ENCODE assay signal across 19 cellular contexts in genomic region chr9:75715360-75715759, GRCh38.
DNase-seq lines count a peak whose midpoint lies in the region; ATAC-seq and TF ChIP-seq lines count a peak whose summit lies in the region.
"Had no signal": no experiment of that assay in that cellular context is flagged by ENCODE, and none has a peak within 500 bp of the region (broad histone marks: within the 10 kb centered on the region; RNA-seq: fewer than 3 reads in every experiment).

No MANE protein-coding gene starts in this region.

- DNase-seq in Right ventricle myocardium inferior (ENCODE audit: missing footprints) (no peak), left ventricle myocardium inferior (no peak), brain microvascular endothelial cell (peak; percentile 14), iris pigment epithelial cell (ENCODE audit: low read depth) (peak; percentile 30), hepatic stellate cell (ENCODE audit: low spot score) (no peak)
- no peak for DNase-seq in effector memory CD8-positive, alpha-beta T cell
- DNase-seq: CD8-positive, alpha-beta memory T cell; DMS79; GM23248; MV-4-11; NCI-H1417; NCI-H187 treated with DMSO at 0.1 percent for 48 hours; NCI-H2171 treated with DMSO at 0.1 percent for 48 hours; NCI-H446 treated with DMSO at 0.1 percent for 48 hours; PC-9 had no signal

- intact Hi-C loops in Right ventricle myocardium inferior (cut with DNase I): no loop called here
- intact Hi-C loops in left ventricle myocardium inferior (cut with micrococcal nuclease): no loop called here

- TF ChIP-seq CTCF in left ventricle myocardium inferior (IDR thresholded peaks at IDR 0.05; ENCODE audit: borderline replicate concordance): no peak
- no peak for TF ChIP-seq CTCF in brain microvascular endothelial cell (IDR thresholded peaks at IDR 0.05; ENCODE audit: low read depth, low read length, missing control alignments)

- peaks cover 3 to 4% of the 10 kb centered on the region in 2 donors for H3K9me3 Mint-ChIP-seq in effector memory CD8-positive, alpha-beta T cell

- no peak overlapping the region for H3K4me3 Mint-ChIP-seq in effector memory CD8-positive, alpha-beta T cell
- H3K4me3 Mint-ChIP-seq: CD8-positive, alpha-beta memory T cell had no signal

- no peaks in the 10 kb centered on the region for H3K4me1 Mint-ChIP-seq in effector memory CD8-positive, alpha-beta T cell (ENCODE audit: low read depth in 2 of 2)
- H3K4me1 Mint-ChIP-seq: CD8-positive, alpha-beta memory T cell had no signal

- H3K36me3 ChIP-seq in left ventricle myocardium inferior (no peaks in the 10 kb centered on the region), brain microvascular endothelial cell (replicated peaks) (no peaks in the 10 kb centered on the region)
- H3K36me3 ChIP-seq: BLaER1 treated with 17β-estradiol and CSF1 and Interleukin-3, amounts not matched to agents 10 nM and 100 nM had no signal

- H3K27ac ChIP-seq in left ventricle myocardium inferior (replicated peaks) (no peak overlapping the region), brain microvascular endothelial cell (no peak overlapping the region)
- H3K27ac ChIP-seq: A549; BLaER1 treated with 17β-estradiol and CSF1 and Interleukin-3, amounts not matched to agents 10 nM and 100 nM; GM23248; PC-9 had no signal

- no peaks in the 10 kb centered on the region for H3K27me3 Mint-ChIP-seq in effector memory CD8-positive, alpha-beta T cell

- no peaks in the 10 kb centered on the region for H3K9me3 ChIP-seq in left ventricle myocardium inferior (replicated peaks)
- H3K9me3 ChIP-seq: A549; BLaER1 treated with 17β-estradiol and CSF1 and Interleukin-3, amounts not matched to agents 10 nM and 100 nM had no signal

- no peaks in the 10 kb centered on the region for H3K27me3 ChIP-seq in left ventricle myocardium inferior (ENCODE audit: low read depth)
- no peaks in the 10 kb centered on the region for H3K27me3 ChIP-seq in brain microvascular endothelial cell (replicated peaks)
- H3K27me3 ChIP-seq: BLaER1 treated with 17β-estradiol and CSF1 and Interleukin-3, amounts not matched to agents 10 nM and 100 nM had no signal

- no peak overlapping the region for H3K4me3 ChIP-seq in left ventricle myocardium inferior
- no peak overlapping the region for H3K4me3 ChIP-seq in brain microvascular endothelial cell (ENCODE audit: low read depth, low read length)
- H3K4me3 ChIP-seq: A549; BLaER1 treated with 17β-estradiol and CSF1 and Interleukin-3, amounts not matched to agents 10 nM and 100 nM; GM23248; K562; PC-9 had no signal

- ATAC-seq in Right ventricle myocardium inferior (peak; percentile 77), GM21528 (IDR thresholded peaks at IDR 0.05; ENCODE audit: low FRiP score, unreplicated experiment) (no peak)
- ATAC-seq in effector memory CD8-positive, alpha-beta T cell (replicated peaks): no peak
- ATAC-seq: A549, K562 had no signal

- H3K27ac Mint-ChIP-seq in effector memory CD8-positive, alpha-beta T cell: no peak overlapping the region
- H3K27ac Mint-ChIP-seq: CD8-positive, alpha-beta memory T cell had no signal

- no peaks in the 10 kb centered on the region for H3K36me3 Mint-ChIP-seq in effector memory CD8-positive, alpha-beta T cell (ENCODE audit: insufficient read depth)
- H3K36me3 Mint-ChIP-seq: CD8-positive, alpha-beta memory T cell had no signal

- H3K4me1 ChIP-seq in left ventricle myocardium inferior: peaks cover 20% of the 10 kb centered on the region
- H3K4me1 ChIP-seq: A549; BLaER1 treated with 17β-estradiol and CSF1 and Interleukin-3, amounts not matched to agents 10 nM and 100 nM had no signal

- in situ Hi-C loops in brain microvascular endothelial cell (cut with HindIII; ENCODE audit: low pct_ligation_motif_present, low sequenced_read_pairs): no loop called here

Comparison
In these comparisons a context has a peak if more than half of its experiments do, and no peak if none do; other contexts are left out.
1. DNase-seq: peak in brain microvascular endothelial cell (single experiment) and iris pigment epithelial cell (single experiment); none in Right ventricle myocardium inferior (single experiment), left ventricle myocardium inferior (single experiment), hepatic stellate cell (single experiment) and effector memory CD8-positive, alpha-beta T cell (0 of 3).